Comparison of ENCODE assay signal across 18 cellular contexts in genomic region chr9:12640866-12641636, GRCh38. TPM values are rescaled to one million over a fixed set of nuclear protein-coding genes. Genes with fewer than 3 reads are reported as not detected.
DNase-seq lines count a peak whose midpoint lies in the region; ATAC-seq and TF ChIP-seq lines count a peak whose summit lies in the region.
"Had no signal": no experiment of that assay in that cellular context is flagged by ENCODE, and none has a peak within 500 bp of the region (broad histone marks: within the 10 kb centered on the region; RNA-seq: fewer than 3 reads in every experiment).

No MANE protein-coding gene starts in this region.

- peaks cover 9% of the 10 kb centered on the region for H3K4me1 Mint-ChIP-seq in endothelial cell (ENCODE audit: unreplicated experiment)
- H3K4me1 Mint-ChIP-seq: T-helper 17 cell had no signal

- peak; percentile 29 for TF ChIP-seq CTCF in endothelial cell (IDR thresholded peaks at IDR 0.05; ENCODE audit: unreplicated experiment)

- no peaks in the 10 kb centered on the region for H3K36me3 Mint-ChIP-seq in endothelial cell (ENCODE audit: low read depth, unreplicated experiment)

- DNase-seq in NCI-H345 (lab: John Stamatoyannopoulos, UW) (peak; percentile 5), NCI-H345 treated with DMSO at 0.1 percent for 48 hours (lab: John Stamatoyannopoulos, UW; ENCODE audit: unreplicated experiment) (no peak), NCI-H2196 (lab: John Stamatoyannopoulos, UW; ENCODE audit: unreplicated experiment) (peak; percentile 57), endothelial cell (ENCODE audit: low spot score) (no peak), H4 (ENCODE audit: low spot score) (no peak)
- DNase-seq in activated CD4-positive, alpha-beta T cell treated with anti-CD3 and anti-CD28 coated beads for 4 hours: no peak
- DNase-seq: activated gamma-delta T cell, HCEC 1CT, heart left ventricle, occipital lobe, Right ventricle myocardium superior, T-helper 17 cell had no signal

- ATAC-seq in HG02642 (IDR thresholded peaks at IDR 0.05; ENCODE audit: poor library complexity, unreplicated experiment): no peak
- no peak for ATAC-seq in HG02610 (IDR thresholded peaks at IDR 0.05; ENCODE audit: unreplicated experiment)
- ATAC-seq: activated CD4-positive, CD25-positive, alpha-beta regulatory T cell treated with anti-CD3 and anti-CD28 coated beads, Interleukin-2, amount 50 U/mL, for 24 hours; heart left ventricle; HepG2; T-helper 17 cell had no signal

- H3K27ac Mint-ChIP-seq in endothelial cell (ENCODE audit: unreplicated experiment): no peak overlapping the region
- H3K27ac Mint-ChIP-seq: dendritic cell treated with granulocyte-macrophage colony-stimulating factor and Interleukin-4, amounts not matched to agents 40 ng/mL and 50 ng/mL, for 4 days; T-helper 17 cell had no signal

- H3K4me3 Mint-ChIP-seq in endothelial cell (ENCODE audit: unreplicated experiment): no peak overlapping the region
- H3K4me3 Mint-ChIP-seq: dendritic cell treated with granulocyte-macrophage colony-stimulating factor and Interleukin-4, amounts not matched to agents 40 ng/mL and 50 ng/mL, for 4 days; T-helper 17 cell had no signal

- peaks cover 4% of the 10 kb centered on the region for H3K27me3 Mint-ChIP-seq in endothelial cell (ENCODE audit: unreplicated experiment)
- H3K27me3 Mint-ChIP-seq: dendritic cell treated with granulocyte-macrophage colony-stimulating factor and Interleukin-4, amounts not matched to agents 40 ng/mL and 50 ng/mL, for 4 days; T-helper 17 cell had no signal

- no peaks in the 10 kb centered on the region for H3K9me3 Mint-ChIP-seq in endothelial cell (ENCODE audit: unreplicated experiment)
- H3K9me3 Mint-ChIP-seq: dendritic cell treated with granulocyte-macrophage colony-stimulating factor and Interleukin-4, amounts not matched to agents 40 ng/mL and 50 ng/mL, for 4 days had no signal

RNA-seq across cellular contexts. Expression of gene TYRP1, which starts 52.1 kb away (rescaled TPM):
- 0.23 TPM for total RNA-seq in endothelial cell (ENCODE audit: unreplicated experiment)
- total RNA-seq in H4 (2014; rRNA removed; shearing (Covaris generic)): 3.8 and 5.9 TPM in 2 replicates
- total RNA-seq: G401, HepG2, T-helper 17 cell had no signal

Comparison
In these comparisons a context has a peak if more than half of its experiments do, and no peak if none do; other contexts are left out.
1. DNase-seq: peak in NCI-H345 (single experiment) and NCI-H2196 (single experiment); none in NCI-H345 treated with DMSO at 0.1 percent for 48 hours (single experiment), endothelial cell (single experiment), activated CD4-positive, alpha-beta T cell treated with anti-CD3 and anti-CD28 coated beads for 4 hours (0 of 2) and H4 (single experiment).